13 cellular contexts compared by ENCODE assay signal in the genomic region with DNA sequence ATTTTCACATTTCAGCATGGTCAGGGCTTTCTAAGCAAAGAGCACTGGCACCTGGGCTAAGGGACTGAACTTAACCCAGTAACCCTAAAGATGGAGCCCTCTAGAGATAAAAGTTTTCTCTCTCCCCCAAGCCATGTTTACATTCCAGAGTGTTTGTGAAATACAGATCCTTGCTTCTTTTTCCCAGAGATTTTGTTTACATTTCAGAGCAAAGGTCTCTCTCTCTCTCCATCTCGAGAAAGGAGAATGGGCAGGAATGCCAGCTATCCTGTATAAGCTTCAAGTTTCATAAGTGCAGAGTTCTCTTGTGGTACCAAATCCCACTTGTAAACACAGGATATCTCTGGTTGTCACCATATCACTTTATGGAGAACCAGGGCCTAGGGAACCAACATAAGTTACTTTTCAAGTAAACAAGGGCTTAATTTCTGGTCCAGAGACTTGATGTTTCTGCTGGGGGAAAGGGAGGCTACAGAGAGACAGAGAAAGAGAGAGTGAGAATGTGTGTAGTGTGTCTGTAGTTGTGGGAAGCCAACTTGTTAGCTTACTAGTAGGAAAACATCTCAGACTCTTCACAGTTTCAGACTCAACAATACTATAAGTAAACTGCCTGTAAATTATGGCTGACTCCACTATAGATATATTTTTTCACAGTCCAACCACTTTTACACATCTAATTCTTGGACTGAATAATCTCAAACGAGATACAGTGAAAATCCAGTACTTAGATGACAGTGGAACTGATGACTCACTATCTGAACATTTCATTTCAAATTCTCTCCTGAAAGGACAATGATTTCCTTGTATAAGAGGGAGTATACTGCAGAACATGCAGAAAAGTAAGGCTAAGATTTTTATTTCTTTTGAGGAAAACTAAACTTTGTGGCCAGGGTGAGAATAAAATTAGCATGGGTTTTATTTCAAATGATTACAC.
A peak's percentile ranks its signal among the peaks of the same experiment; 100 is the strongest.
DNase-seq lines count a peak whose midpoint lies in the region; ATAC-seq and TF ChIP-seq lines count a peak whose summit lies in the region.
"Had no signal": no experiment of that assay in that cellular context is flagged by ENCODE, and none has a peak within 500 bp of the region (broad histone marks: within the 10 kb centered on the region; RNA-seq: fewer than 3 reads in every experiment).

No MANE protein-coding gene starts in this region.

- no peaks in the 10 kb centered on the region for H3K9me3 Mint-ChIP-seq in progenitor cell of endocrine pancreas (ENCODE audit: low read depth)

- H3K4me3 Mint-ChIP-seq in progenitor cell of endocrine pancreas (ENCODE audit: low read depth) = no peak overlapping the region

- peak; percentile 69 for DNase-seq in EH (ENCODE audit: low read depth)
- DNase-seq in RPMI7951 (ENCODE audit: low read depth) = peak; percentile 65
- DNase-seq in fibroblast of gingiva (ENCODE audit: low read depth) = peak; percentile 55
- DNase-seq in progenitor cell of endocrine pancreas (ENCODE audit: low spot score, unreplicated experiment) = no peak
- DNase-seq in 8988T = no peak
- DNase-seq in DMS79 (lab: John Stamatoyannopoulos, UW) = no peak
- DNase-seq: activated CD4-positive, CD25-positive, alpha-beta regulatory T cell; KG1; NCI-H2107; stimulated activated naive CD4-positive, alpha-beta T cell treated with Interleukin-2 at 50 U/mL for 16 hours had no signal

- no peak for ATAC-seq in GM19035 (IDR thresholded peaks at IDR 0.05; ENCODE audit: unreplicated experiment)
- no peak for ATAC-seq in GM21529 (IDR thresholded peaks at IDR 0.05; ENCODE audit: unreplicated experiment)
- ATAC-seq: Right ventricle myocardium inferior had no signal

- H3K36me3 Mint-ChIP-seq in progenitor cell of endocrine pancreas (ENCODE audit: insufficient read depth) = peaks cover 5% of the 10 kb centered on the region

- peaks cover 17% of the 10 kb centered on the region for H3K4me1 Mint-ChIP-seq in progenitor cell of endocrine pancreas (ENCODE audit: low read depth)

- H3K27me3 Mint-ChIP-seq in progenitor cell of endocrine pancreas = no peaks in the 10 kb centered on the region

- H3K27ac Mint-ChIP-seq in progenitor cell of endocrine pancreas = peak overlapping the region; percentile 86

- no peak for TF ChIP-seq CTCF in progenitor cell of endocrine pancreas (IDR thresholded peaks at IDR 0.05; ENCODE audit: unreplicated experiment)

Comparison
In these comparisons a context has a peak if more than half of its experiments do, and no peak if none do; other contexts are left out.
1. DNase-seq: peak in EH (single experiment), RPMI7951 (single experiment) and fibroblast of gingiva (single experiment); none in progenitor cell of endocrine pancreas (single experiment), 8988T (single experiment) and DMS79 (single experiment).